In the genomic region with DNA sequence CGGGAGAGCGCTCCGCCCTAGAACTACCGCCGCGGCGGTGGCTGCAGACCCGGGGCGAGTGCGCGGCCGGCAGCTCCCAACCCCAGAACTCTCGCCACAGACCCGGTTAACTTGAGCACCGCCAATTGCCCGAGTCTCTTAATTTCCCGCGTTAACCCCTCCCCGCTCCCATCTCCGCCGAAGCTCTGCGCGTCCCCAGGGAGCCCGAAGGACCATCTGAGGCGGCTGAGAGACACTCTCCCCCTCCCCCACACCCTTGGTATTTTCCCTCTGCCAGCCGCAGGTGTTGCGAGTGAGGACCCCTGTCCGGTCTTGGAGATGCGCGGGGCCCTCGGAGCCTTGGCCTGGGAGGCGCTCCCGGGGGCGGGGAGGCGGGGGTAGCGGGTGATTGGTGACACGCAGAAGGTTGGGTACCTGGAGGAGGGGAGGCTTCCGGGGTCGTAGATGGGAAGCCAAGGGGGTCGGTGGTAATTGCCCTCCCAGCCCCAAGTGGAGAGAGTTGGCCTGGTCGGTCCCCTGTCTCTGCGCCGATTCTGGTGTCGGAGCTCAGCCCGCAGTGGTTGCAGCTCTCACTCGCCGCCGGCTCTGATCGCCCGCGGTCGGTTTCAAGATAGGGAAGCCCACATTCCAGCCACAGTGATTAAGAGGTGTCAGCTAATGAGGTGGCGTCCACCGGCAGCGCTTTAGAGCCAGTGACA, we compare ENCODE assay signal across 8 cellular contexts. TPM values are rescaled to one million over a fixed set of nuclear protein-coding genes. Genes with fewer than 3 reads are reported as not detected.
DNase-seq lines count a peak whose midpoint lies in the region; ATAC-seq, FAIRE-seq and TF ChIP-seq lines count a peak whose summit lies in the region.

No MANE protein-coding gene starts in this region.

- H3K4me3 Mint-ChIP-seq in activated naive CD4-positive, alpha-beta T cell treated with anti-CD3 and anti-CD28 coated beads, Interleukin-2, amount 10 ng/mL, durations not matched to agents 7 days and 5 days: peak overlapping the region; percentile 69

- peaks cover 49% of the 10 kb centered on the region for H3K27me3 Mint-ChIP-seq in activated naive CD4-positive, alpha-beta T cell treated with anti-CD3 and anti-CD28 coated beads, Interleukin-2, amount 10 ng/mL, durations not matched to agents 7 days and 5 days

- H3K4me1 ChIP-seq in ES-I3 (ENCODE audit: insufficient read depth, low read length) (peaks cover 4% of the 10 kb centered on the region), Loucy (ENCODE audit: insufficient read depth, low read length, poor library complexity, severe bottlenecking) (peaks cover 12% of the 10 kb centered on the region), small intestine (ENCODE audit: control insufficient read depth in 2 of 2, insufficient read depth in 1 of 2, low read depth in 1 of 2, low read length in 1 of 2) (no peaks in the 10 kb centered on the region)

- H3K27ac ChIP-seq in small intestine (ENCODE audit: low read depth in 1 of 2, low read length in 1 of 2): no peak overlapping the region

- no peak for TF ChIP-seq CTCF in Loucy (conservative IDR thresholded peaks at IDR 0.05; ENCODE audit: low read length)

- H3K27me3 ChIP-seq in Loucy (ENCODE audit: insufficient read depth, low read length, poor library complexity, severe bottlenecking) (peaks cover 12% of the 10 kb centered on the region), small intestine (ENCODE audit: control insufficient read depth in 2 of 2, insufficient read depth in 2 of 2, low read length in 2 of 2) (peaks cover 3 to 8% of the 10 kb centered on the region in 2 donors), MG63 (peaks cover 13% of the 10 kb centered on the region)

- H3K9me3 ChIP-seq in ES-I3 (ENCODE audit: control insufficient read depth, insufficient read depth, low read length) (no peaks in the 10 kb centered on the region), Loucy (ENCODE audit: insufficient read depth, low read depth, low read length) (no peaks in the 10 kb centered on the region), small intestine (ENCODE audit: control insufficient read depth, low read depth) (no peaks in the 10 kb centered on the region), MG63 (no peaks in the 10 kb centered on the region)

- peak overlapping the region; percentile 76 for H3K4me2 ChIP-seq in Loucy (ENCODE audit: low read depth, low read length, poor library complexity, severe bottlenecking)

- H3F3A ChIP-seq in Loucy (ENCODE audit: low read depth): peaks cover 6% of the 10 kb centered on the region

- H3K79me2 ChIP-seq in Loucy (ENCODE audit: insufficient read depth, low read length): no peaks in the 10 kb centered on the region

- H3K9ac ChIP-seq in ES-I3 (ENCODE audit: low read depth, low read length): peak overlapping the region; percentile 63
- no peak overlapping the region for H3K9ac ChIP-seq in Loucy (ENCODE audit: low read depth, low read length, poor library complexity, severe bottlenecking)

- no peaks in the 10 kb centered on the region for H3K36me3 ChIP-seq in ES-I3 (ENCODE audit: insufficient read depth, low read length)
- no peaks in the 10 kb centered on the region for H3K36me3 ChIP-seq in Loucy (ENCODE audit: insufficient read depth, low read length)
- H3K36me3 ChIP-seq in small intestine (ENCODE audit: control insufficient read depth in 2 of 2, insufficient read depth in 2 of 2, low read length in 2 of 2): no peaks in the 10 kb centered on the region
- no peaks in the 10 kb centered on the region for H3K36me3 ChIP-seq in MG63

- CTCF ChIA-PET in activated naive CD4-positive, alpha-beta T cell treated with anti-CD3 and anti-CD28 coated beads, Interleukin-2, amount 10 ng/mL, durations not matched to agents 7 days and 5 days (lab: Charles Lee): interaction anchor here (1.0 to 2.2 kb wide), 2 partner anchors 231 to 235 kb away, joined by 3 to 7 read pairs; no protein-coding TSS in a partner anchor

- H3K36me3 Mint-ChIP-seq in activated naive CD4-positive, alpha-beta T cell treated with anti-CD3 and anti-CD28 coated beads, Interleukin-2, amount 10 ng/mL, durations not matched to agents 7 days and 5 days: no peaks in the 10 kb centered on the region

- peaks cover 16% of the 10 kb centered on the region for H3K4me1 Mint-ChIP-seq in activated naive CD4-positive, alpha-beta T cell treated with anti-CD3 and anti-CD28 coated beads, Interleukin-2, amount 10 ng/mL, durations not matched to agents 7 days and 5 days

- H3K9me2 ChIP-seq in Loucy (replicated peaks; ENCODE audit: low read depth, low read length): no peaks in the 10 kb centered on the region

- FAIRE-seq in small intestine (lab: Jason Lieb, UNC): no peak

- no peak overlapping the region for H3K27ac Mint-ChIP-seq in activated naive CD4-positive, alpha-beta T cell treated with anti-CD3 and anti-CD28 coated beads, Interleukin-2, amount 10 ng/mL, durations not matched to agents 7 days and 5 days

- H3K9me3 Mint-ChIP-seq in activated naive CD4-positive, alpha-beta T cell treated with anti-CD3 and anti-CD28 coated beads, Interleukin-2, amount 10 ng/mL, durations not matched to agents 7 days and 5 days: no peaks in the 10 kb centered on the region

- 1 to 2% (median 2%) methylated on average over 49 to 55 of the region's 55 CpGs for WGBS in small intestine, 3 donors

- no peaks in the 10 kb centered on the region for H4K20me1 ChIP-seq in Loucy (ENCODE audit: insufficient read depth, low read length, poor library complexity, severe bottlenecking)

- DNase-seq in activated naive CD4-positive, alpha-beta T cell treated with anti-CD3 and anti-CD28 coated beads, Interleukin-2, amount 10 ng/mL, durations not matched to agents 7 days and 5 days: peak; percentile 25
- DNase-seq in small intestine: no peak
- DNase-seq in MG63: no peak
- DNase-seq in SKM-1 (lab: John Stamatoyannopoulos, UW; ENCODE audit: unreplicated experiment): no peak

- H2AFZ ChIP-seq in Loucy (ENCODE audit: low read length): peak overlapping the region; percentile 80

- H3K4me3 ChIP-seq in Loucy (ENCODE audit: low read length, poor library complexity, severe bottlenecking) (peak overlapping the region; percentile 90), iPS-11a (ENCODE audit: low read depth, low read length) (peak overlapping the region; percentile 39), small intestine (ENCODE audit: low read depth in 1 of 2, low read length in 2 of 2) (peak overlapping the region; percentile 29 to 63), MG63 (no peak overlapping the region)

- ATAC-seq in HG03520 (IDR thresholded peaks at IDR 0.05; ENCODE audit: unreplicated experiment): no peak

RNA-seq across cellular contexts. Expression of a gene that starts 0.9 kb away (rescaled TPM):
- polyA plus RNA-seq in small intestine: under 1 TPM in 2 of 3 donors, not detected in 1; 0.27 to 0.61 TPM
- 3.7 and 5.1 TPM in 2 replicates for total RNA-seq in MG63 (2014; rRNA removed; shearing (Covaris generic); ENCODE audit: low replicate concordance)

RNA-seq across cellular contexts. Expression of a gene that starts 28.4 kb away (rescaled TPM):
- not detected for polyA plus RNA-seq in small intestine
- 0.47 TPM in 1 of 2 replicates, not detected in the other for total RNA-seq in MG63 (2014; rRNA removed; shearing (Covaris generic); ENCODE audit: low replicate concordance)
